ENCODE assay signal across 24 cellular contexts in genomic region chr6:80006541-80006940, GRCh38. TPM values are rescaled to one million over a fixed set of nuclear protein-coding genes. Genes with fewer than 3 reads are reported as not detected.
DNase-seq lines count a peak whose midpoint lies in the region; TF ChIP-seq lines count a peak whose summit lies in the region.
"Had no signal": no experiment of that assay in that cellular context is flagged by ENCODE, and none has a peak within 500 bp of the region (broad histone marks: within the 10 kb centered on the region; RNA-seq: fewer than 3 reads in every experiment).

No MANE protein-coding gene starts in this region.

- TF ChIP-seq CTCF in MCF 10A (IDR thresholded peaks at IDR 0.05; ENCODE audit: unreplicated experiment) (no peak), breast epithelium (IDR thresholded peaks at IDR 0.05) (no peak), OCI-LY7 (conservative IDR thresholded peaks at IDR 0.05; ENCODE audit: low read length) (no peak), endodermal cell (conservative IDR thresholded peaks at IDR 0.05) (no peak), right atrium auricular region (IDR thresholded peaks at IDR 0.05) (no peak)

- POLR2A ChIA-PET in MCF 10A (lab: Yijun Ruan, JAX) (interaction anchor here (0.6 to 2.0 kb wide), 3 partner anchors 12 to 99 kb away, joined by 3 to 4 read pairs (median 4); partner anchors contain the start of genes BCKDHB and ELOVL4), OCI-LY7 (lab: Charles Lee) (interaction anchor here (0.6 to 1.4 kb wide), 4 partner anchors 11 to 100 kb away, joined by 3 to 8 read pairs (median 4); partner anchors contain the start of gene BCKDHB)
- POLR2A ChIA-PET in CD8-positive, alpha-beta memory T cell (lab: Charles Lee) = no interaction called here

- H3K27ac ChIP-seq in breast epithelium (no peak overlapping the region), OCI-LY7 (ENCODE audit: low read depth, low read length, poor library complexity, severe bottlenecking) (no peak overlapping the region), endodermal cell (ENCODE audit: low read depth, low read length) (no peak overlapping the region), right atrium auricular region (no peak overlapping the region), caudate nucleus (ENCODE audit: low read depth, low read length) (no peak overlapping the region)
- no peak overlapping the region for H3K27ac ChIP-seq in CD8-positive, alpha-beta memory T cell (ENCODE audit: low read depth, low read length)
- H3K27ac ChIP-seq: BLaER1 treated with 17β-estradiol and CSF1 and Interleukin-3, amounts not matched to agents 10 nM and 100 nM; SJCRH30; tibial artery had no signal

- no peaks in the 10 kb centered on the region for H4K20me1 ChIP-seq in OCI-LY7 (ENCODE audit: insufficient read depth, low read length)
- H4K20me1 ChIP-seq: BLaER1 treated with 17β-estradiol and CSF1 and Interleukin-3, amounts not matched to agents 10 nM and 100 nM had no signal

- H3K4me1 Mint-ChIP-seq in MCF 10A (ENCODE audit: insufficient read depth, unreplicated experiment) (peaks cover 42% of the 10 kb centered on the region), endodermal cell (peaks cover 20% of the 10 kb centered on the region)
- peaks cover 18 to 30% (median 24%) of the 10 kb centered on the region in 3 donors for H3K4me1 Mint-ChIP-seq in CD8-positive, alpha-beta memory T cell

- H3K9ac ChIP-seq in endodermal cell (ENCODE audit: extremely low read depth, low read length, poor library complexity, severe bottlenecking) = no peak overlapping the region
- H3K9ac ChIP-seq: BLaER1 treated with 17β-estradiol and CSF1 and Interleukin-3, amounts not matched to agents 10 nM and 100 nM had no signal

- H2AFZ ChIP-seq in OCI-LY7 (ENCODE audit: low read length) = no peak overlapping the region

- BruUV-seq in MCF 10A (replicated peaks; lab: Mats Ljungman, UMichigan) (no TSS peak), OCI-LY7 (replicated peaks; lab: Mats Ljungman, UMichigan) (no TSS peak)

- H3K27ac Mint-ChIP-seq in MCF 10A (ENCODE audit: low read depth, unreplicated experiment) (peak overlapping the region; percentile 64), endodermal cell (no peak overlapping the region)
- no peak overlapping the region for H3K27ac Mint-ChIP-seq in CD8-positive, alpha-beta memory T cell
- H3K27ac Mint-ChIP-seq: activated naive CD4-positive, alpha-beta T cell treated with anti-CD3 and anti-CD28 coated beads for 36 hours; naive thymus-derived CD4-positive, alpha-beta T cell; stimulated activated naive CD8-positive, alpha-beta T cell treated with anti-CD3 and anti-CD28 coated beads, Interleukin-15, amount 100 ng/mL, for 72 hours had no signal

- H3K79me2 ChIP-seq in OCI-LY7 (ENCODE audit: insufficient read depth, low read depth, low read length) = peaks cover 38% of the 10 kb centered on the region

- no peaks in the 10 kb centered on the region for H3K27me3 Mint-ChIP-seq in MCF 10A (ENCODE audit: insufficient read depth, unreplicated experiment)
- H3K27me3 Mint-ChIP-seq in endodermal cell (ENCODE audit: insufficient read depth) = no peaks in the 10 kb centered on the region
- H3K27me3 Mint-ChIP-seq in CD8-positive, alpha-beta memory T cell = no peaks in the 10 kb centered on the region
- H3K27me3 Mint-ChIP-seq: naive thymus-derived CD4-positive, alpha-beta T cell; stimulated activated naive CD8-positive, alpha-beta T cell treated with anti-CD3 and anti-CD28 coated beads, Interleukin-15, amount 100 ng/mL, for 72 hours had no signal

- H3K9me3 ChIP-seq in breast epithelium = no peaks in the 10 kb centered on the region
- H3K9me3 ChIP-seq in OCI-LY7 (ENCODE audit: low read length) = no peaks in the 10 kb centered on the region
- H3K9me3 ChIP-seq in endodermal cell (ENCODE audit: control insufficient read depth, low read length) = no peaks in the 10 kb centered on the region
- no peaks in the 10 kb centered on the region for H3K9me3 ChIP-seq in right atrium auricular region
- no peaks in the 10 kb centered on the region for H3K9me3 ChIP-seq in CD8-positive, alpha-beta memory T cell (ENCODE audit: low read length)
- H3K9me3 ChIP-seq: BLaER1 treated with 17β-estradiol and CSF1 and Interleukin-3, amounts not matched to agents 10 nM and 100 nM; SJCRH30; tibial artery had no signal

- no peaks in the 10 kb centered on the region for H3K9me2 ChIP-seq in OCI-LY7 (ENCODE audit: insufficient read depth, low read length)

- peak overlapping the region; percentile 96 for H3K4me3 Mint-ChIP-seq in MCF 10A (ENCODE audit: unreplicated experiment)
- no peak overlapping the region for H3K4me3 Mint-ChIP-seq in endodermal cell
- peak overlapping the region in 1 of 7 donors; percentile 20 for H3K4me3 Mint-ChIP-seq in CD8-positive, alpha-beta memory T cell

- intact Hi-C loops in MCF 10A (cut with micrococcal nuclease) (no loop called here), breast epithelium (cut with DNase I; ENCODE audit: low total_unique reads) (no loop called here), OCI-LY7 (cut with micrococcal nuclease; ENCODE audit: unreplicated experiment) (no loop called here)

- WGBS in endodermal cell (ENCODE audit: insufficient coverage in 1 of 2, insufficient read length in 1 of 2), 2 experiments = 100% methylated on average over 1 of the region's 1 CpG; no CpG with 5 or more reads in 1 of the 2 experiments

- DNase-seq in MCF 10A (ENCODE audit: unreplicated experiment) = no peak
- no peak for DNase-seq in breast epithelium (ENCODE audit: low spot score in 2 of 2)
- no peak for DNase-seq in OCI-LY7 (ENCODE audit: low spot score)
- no peak for DNase-seq in endodermal cell
- DNase-seq in right atrium auricular region (ENCODE audit: low spot score) = no peak
- DNase-seq in caudate nucleus (lab: John Stamatoyannopoulos, UW) = no peak
- DNase-seq in CD8-positive, alpha-beta memory T cell = no peak
- DNase-seq: activated CD4-positive, alpha-beta T cell treated with anti-CD3 and anti-CD28 coated beads for 4 hours; activated naive CD4-positive, alpha-beta T cell treated with anti-CD3 and anti-CD28 coated beads for 36 hours; amniotic stem cell; Calu3; effector CD4-positive, alpha-beta T cell; Kasumi-1; midbrain; naive thymus-derived CD4-positive, alpha-beta T cell; NCI-H1694; NCI-H2171; NCI-H510A treated with DMSO at 0.1 percent for 48 hours; NK-92 treated with Interleukin-12 subunit alpha and Interleukin-12 subunit beta, amount 100 ng/mL, for 24 hours; SJCRH30; small intestine; stimulated activated naive CD8-positive, alpha-beta T cell treated with anti-CD3 and anti-CD28 coated beads, Interleukin-15, amount 100 ng/mL, for 72 hours; tibial artery had no signal

- H3K4me1 ChIP-seq in breast epithelium (peaks cover 0 to 6% of the 10 kb centered on the region in 2 donors), OCI-LY7 (ENCODE audit: insufficient read depth, low read length, poor library complexity, severe bottlenecking) (peaks cover 29% of the 10 kb centered on the region), endodermal cell (ENCODE audit: control insufficient read depth, insufficient read depth, low read length) (no peaks in the 10 kb centered on the region), right atrium auricular region (peaks cover 0 to 15% of the 10 kb centered on the region in 2 donors)
- peaks cover 16% of the 10 kb centered on the region for H3K4me1 ChIP-seq in CD8-positive, alpha-beta memory T cell (ENCODE audit: insufficient read depth, low read length)
- H3K4me1 ChIP-seq: SJCRH30 had no signal

- CTCF ChIA-PET in MCF 10A (lab: Yijun Ruan, JAX) (no interaction called here), OCI-LY7 (lab: Charles Lee; ENCODE audit: unreplicated experiment) (no interaction called here)
- CTCF ChIA-PET in CD8-positive, alpha-beta memory T cell (lab: Charles Lee) = no interaction called here

- H3K36me3 Mint-ChIP-seq in MCF 10A (ENCODE audit: insufficient read depth, unreplicated experiment) (peaks cover 16% of the 10 kb centered on the region), endodermal cell (ENCODE audit: low read depth) (peaks cover 19% of the 10 kb centered on the region)
- H3K36me3 Mint-ChIP-seq in CD8-positive, alpha-beta memory T cell = peaks cover 0 to 3% (median 0%) of the 10 kb centered on the region in 3 donors

- H3K4me3 ChIP-seq in breast epithelium = no peak overlapping the region
- H3K4me3 ChIP-seq in OCI-LY7 (ENCODE audit: low read depth, low read length, poor library complexity, severe bottlenecking) = peak overlapping the region; percentile 93
- peak overlapping the region; percentile 82 for H3K4me3 ChIP-seq in endodermal cell (ENCODE audit: low read length)
- no peak overlapping the region for H3K4me3 ChIP-seq in right atrium auricular region
- H3K4me3 ChIP-seq in CD8-positive, alpha-beta memory T cell (ENCODE audit: low read length) = no peak overlapping the region
- H3K4me3 ChIP-seq: BLaER1 treated with 17β-estradiol and CSF1 and Interleukin-3, amounts not matched to agents 10 nM and 100 nM; SJCRH30; tibial artery had no signal

- H3K4me2 ChIP-seq in OCI-LY7 (ENCODE audit: low read length) = peak overlapping the region; percentile 92

- no peaks in the 10 kb centered on the region for H3K36me3 ChIP-seq in breast epithelium
- peaks cover 58% of the 10 kb centered on the region for H3K36me3 ChIP-seq in OCI-LY7 (ENCODE audit: insufficient read depth, low read length)
- peaks cover 43% of the 10 kb centered on the region for H3K36me3 ChIP-seq in endodermal cell (ENCODE audit: control insufficient read depth, insufficient read depth, low read length)
- H3K36me3 ChIP-seq in right atrium auricular region = no peaks in the 10 kb centered on the region
- no peaks in the 10 kb centered on the region for H3K36me3 ChIP-seq in CD8-positive, alpha-beta memory T cell (ENCODE audit: insufficient read depth, low read length)
- H3K36me3 ChIP-seq: tibial artery had no signal

- no peak for TF ChIP-seq POLR2A in breast epithelium (IDR thresholded peaks at IDR 0.05)

- no peaks in the 10 kb centered on the region for H3K27me3 ChIP-seq in breast epithelium
- no peaks in the 10 kb centered on the region for H3K27me3 ChIP-seq in endodermal cell (ENCODE audit: control insufficient read depth, insufficient read depth, low read length, poor library complexity, severe bottlenecking)
- no peaks in the 10 kb centered on the region for H3K27me3 ChIP-seq in right atrium auricular region
- no peaks in the 10 kb centered on the region for H3K27me3 ChIP-seq in CD8-positive, alpha-beta memory T cell (ENCODE audit: insufficient read depth, low read length, poor library complexity, severe bottlenecking)
- H3K27me3 ChIP-seq: BLaER1 treated with 17β-estradiol and CSF1 and Interleukin-3, amounts not matched to agents 10 nM and 100 nM; SJCRH30; tibial artery had no signal

- no peaks in the 10 kb centered on the region for H3K9me3 Mint-ChIP-seq in MCF 10A (ENCODE audit: unreplicated experiment)
- no peaks in the 10 kb centered on the region for H3K9me3 Mint-ChIP-seq in endodermal cell
- H3K9me3 Mint-ChIP-seq in CD8-positive, alpha-beta memory T cell = no peaks in the 10 kb centered on the region
- H3K9me3 Mint-ChIP-seq: activated naive CD4-positive, alpha-beta T cell treated with anti-CD3 and anti-CD28 coated beads for 36 hours; naive thymus-derived CD4-positive, alpha-beta T cell; stimulated activated naive CD8-positive, alpha-beta T cell treated with anti-CD3 and anti-CD28 coated beads, Interleukin-15, amount 100 ng/mL, for 72 hours had no signal

RNA-seq across cellular contexts. Expression of gene TTK, which starts 2.1 kb away (rescaled TPM):
- 11.9 and 19.1 TPM in 2 replicates for total RNA-seq in MCF 10A (2022)
- total RNA-seq in breast epithelium = 1 to 10 TPM in 2 of 3 donors, under 1 TPM in 1; 0.66 to 1.9 (median 1.5) TPM
- 43.2 and 49.5 TPM in 2 replicates for total RNA-seq in OCI-LY7 (2014; rRNA removed; shearing (Covaris generic))
- total RNA-seq in OCI-LY7 (2022) = 46.0 and 51.9 TPM in 2 replicates
- total RNA-seq in endodermal cell = 10 to 100 TPM; 31.5 to 45.0 TPM
- 56.9 TPM for polyA plus RNA-seq in endodermal cell (2013, experiment 1 of 2)
- 59.9 TPM for polyA plus RNA-seq in endodermal cell (2013, experiment 2 of 2)
- under 1 TPM; 0.08 to 0.52 TPM for total RNA-seq in right atrium auricular region
- total RNA-seq in CD8-positive, alpha-beta memory T cell = 10 to 100 TPM; 19.4 to 22.5 TPM
- polyA plus RNA-seq in CD8-positive, alpha-beta memory T cell = 0.06 TPM

RNA-seq across cellular contexts. Expression of gene ELOVL4, which starts 59.2 kb away (rescaled TPM):
- total RNA-seq in MCF 10A (2022) (6.2 and 9.6 TPM in 2 replicates), breast epithelium (1 to 10 TPM in 2 of 3 donors, under 1 TPM in 1; 0.64 to 1.9 (median 1.3) TPM), OCI-LY7 (2022) (not detected in 2 replicates), endodermal cell (1 to 10 TPM; 7.4 to 8.8 TPM), right atrium auricular region (1 to 10 TPM in 1 of 2 donors, under 1 TPM in 1; 0.44 to 1.4 TPM)
- not detected in 2 replicates for total RNA-seq in OCI-LY7 (2014; rRNA removed; shearing (Covaris generic))
- polyA plus RNA-seq in endodermal cell (2013, experiment 1 of 2) = 7.4 TPM
- polyA plus RNA-seq in endodermal cell (2013, experiment 2 of 2) = 7.0 TPM
- 1 to 10 TPM; 1.8 to 2.0 TPM for total RNA-seq in CD8-positive, alpha-beta memory T cell
- polyA plus RNA-seq in CD8-positive, alpha-beta memory T cell = 6.5 TPM

Comparison
In these comparisons a context has a peak if more than half of its experiments do, and no peak if none do; other contexts are left out.
1. H3K4me3 ChIP-seq: peak in OCI-LY7 (single experiment) and endodermal cell (single experiment); none in breast epithelium (0 of 3), right atrium auricular region (0 of 2) and CD8-positive, alpha-beta memory T cell (single experiment).